Comparison of ENCODE assay signal across 23 cellular contexts in the genomic region with DNA sequence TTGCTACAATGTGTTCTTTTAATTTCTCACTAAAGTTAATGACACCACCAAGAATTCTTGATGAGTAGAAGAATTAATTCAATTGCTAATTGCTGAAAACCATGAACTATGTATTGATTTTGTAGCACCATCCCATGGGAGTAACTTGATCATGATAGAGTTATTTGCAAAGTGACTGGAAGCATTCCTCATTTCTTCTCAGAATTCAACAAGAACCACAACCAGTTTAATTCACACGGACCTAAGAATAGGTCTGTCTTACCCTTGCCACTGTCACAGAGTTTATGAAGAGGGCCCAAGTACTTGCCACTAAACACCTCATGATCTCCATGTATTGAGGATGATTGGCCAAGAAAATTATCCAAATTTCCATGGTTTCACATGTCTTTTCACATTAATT.
A peak's percentile ranks its signal among the peaks of the same experiment; 100 is the strongest.
DNase-seq lines count a peak whose midpoint lies in the region; TF ChIP-seq lines count a peak whose summit lies in the region.
"Had no signal": no experiment of that assay in that cellular context is flagged by ENCODE, and none has a peak within 500 bp of the region (broad histone marks: within the 10 kb centered on the region; RNA-seq: fewer than 3 reads in every experiment).

No MANE protein-coding gene starts in this region.

- CTCF ChIA-PET in MCF 10A (lab: Yijun Ruan, JAX), result interaction anchor here (0.9 kb wide), 1 partner anchor 65 kb away, joined by 3 read pairs; no protein-coding TSS in a partner anchor

- no peak overlapping the region for H3K4me3 Mint-ChIP-seq in T-helper 1 cell treated with Interleukin-12 subunit alpha and Interleukin-12 subunit beta and Interleukin-4 antibody, amounts not matched to agents 30 μg/mL and 1 μg/mL, for 36 hours
- no peak overlapping the region for H3K4me3 Mint-ChIP-seq in MCF 10A (ENCODE audit: unreplicated experiment)
- no peak overlapping the region for H3K4me3 Mint-ChIP-seq in progenitor cell of endocrine pancreas (ENCODE audit: low read depth)
- H3K4me3 Mint-ChIP-seq: CD14-positive monocyte had no signal

- TF ChIP-seq CTCF in MCF 10A (IDR thresholded peaks at IDR 0.05; ENCODE audit: unreplicated experiment), result no peak
- TF ChIP-seq CTCF in breast epithelium (IDR thresholded peaks at IDR 0.05), result no peak
- TF ChIP-seq CTCF in progenitor cell of endocrine pancreas (IDR thresholded peaks at IDR 0.05; ENCODE audit: unreplicated experiment), result no peak
- TF ChIP-seq CTCF in WERI-Rb-1 (IDR thresholded peaks at IDR 0.05; ENCODE audit: low read depth, low read length), result no peak

- H3K27me3 ChIP-seq in breast epithelium (no peaks in the 10 kb centered on the region), WERI-Rb-1 (ENCODE audit: insufficient read depth, low read depth, severe bottlenecking) (no peaks in the 10 kb centered on the region)

- BruUV-seq in MCF 10A (replicated peaks; lab: Mats Ljungman, UMichigan), result no TSS peak

- no peaks in the 10 kb centered on the region for H3K27me3 Mint-ChIP-seq in T-helper 1 cell treated with Interleukin-12 subunit alpha and Interleukin-12 subunit beta and Interleukin-4 antibody, amounts not matched to agents 30 μg/mL and 1 μg/mL, for 36 hours (ENCODE audit: low read depth)
- H3K27me3 Mint-ChIP-seq in MCF 10A (ENCODE audit: insufficient read depth, unreplicated experiment) (no peaks in the 10 kb centered on the region), progenitor cell of endocrine pancreas (no peaks in the 10 kb centered on the region)
- H3K27me3 Mint-ChIP-seq: IgD-negative memory B cell had no signal

- peaks cover 43% of the 10 kb centered on the region for H3K4me1 Mint-ChIP-seq in T-helper 1 cell treated with Interleukin-12 subunit alpha and Interleukin-12 subunit beta and Interleukin-4 antibody, amounts not matched to agents 30 μg/mL and 1 μg/mL, for 36 hours (ENCODE audit: low read depth)
- H3K4me1 Mint-ChIP-seq in MCF 10A (ENCODE audit: insufficient read depth, unreplicated experiment) (peaks cover 5% of the 10 kb centered on the region), progenitor cell of endocrine pancreas (ENCODE audit: low read depth) (peaks cover 34% of the 10 kb centered on the region)

- H3K9me3 ChIP-seq in breast epithelium (no peaks in the 10 kb centered on the region), WERI-Rb-1 (ENCODE audit: severe bottlenecking) (no peaks in the 10 kb centered on the region)
- H3K9me3 ChIP-seq: HAP-1 had no signal

- no peak for TF ChIP-seq POLR2A in breast epithelium (IDR thresholded peaks at IDR 0.05)

- H3K4me3 ChIP-seq in breast epithelium (no peak overlapping the region), WERI-Rb-1 (ENCODE audit: low read depth, low read length) (no peak overlapping the region)
- H3K4me3 ChIP-seq: HAP-1, PC-9 had no signal

- POLR2A ChIA-PET in MCF 10A (lab: Yijun Ruan, JAX), result no interaction called here

- H3K36me3 ChIP-seq in breast epithelium, result no peaks in the 10 kb centered on the region
- peaks cover 3% of the 10 kb centered on the region; the same call in 1 of the 2 replicates for H3K36me3 ChIP-seq in WERI-Rb-1
- H3K36me3 ChIP-seq: HAP-1 had no signal

- peaks cover 7% of the 10 kb centered on the region for H3K36me3 Mint-ChIP-seq in T-helper 1 cell treated with Interleukin-12 subunit alpha and Interleukin-12 subunit beta and Interleukin-4 antibody, amounts not matched to agents 30 μg/mL and 1 μg/mL, for 36 hours (ENCODE audit: low read depth)
- H3K36me3 Mint-ChIP-seq in MCF 10A (ENCODE audit: insufficient read depth, unreplicated experiment) (peaks cover 12% of the 10 kb centered on the region), progenitor cell of endocrine pancreas (ENCODE audit: insufficient read depth) (peaks cover 23% of the 10 kb centered on the region)

- peak overlapping the region; percentile 81 for H3K27ac Mint-ChIP-seq in T-helper 1 cell treated with Interleukin-12 subunit alpha and Interleukin-12 subunit beta and Interleukin-4 antibody, amounts not matched to agents 30 μg/mL and 1 μg/mL, for 36 hours
- H3K27ac Mint-ChIP-seq in MCF 10A (ENCODE audit: low read depth, unreplicated experiment), result peak overlapping the region; percentile 35
- peak overlapping the region; percentile 49 for H3K27ac Mint-ChIP-seq in progenitor cell of endocrine pancreas

- DNase-seq in T-helper 1 cell (no peak), MCF 10A (ENCODE audit: unreplicated experiment) (no peak), breast epithelium (ENCODE audit: low spot score in 2 of 2) (no peak), fibroblast of gingiva (ENCODE audit: low read depth) (peak; percentile 8), progenitor cell of endocrine pancreas (ENCODE audit: low spot score, unreplicated experiment) (no peak), WERI-Rb-1 (no peak)
- no peak for DNase-seq in activated effector memory CD4-positive, alpha-beta T cell treated with Interleukin-2 at 50 U/mL for 16 hours
- DNase-seq: AML-193, Calu3, GF-D8, Karpas-422, MM.1S, NCI-H1092, NCI-H1436 treated with DMSO at 0.1 percent for 48 hours, NCI-H2029, NCI-H2171, NCI-H526, PC-9 had no signal

- no peaks in the 10 kb centered on the region for H3K9me3 Mint-ChIP-seq in T-helper 1 cell treated with Interleukin-12 subunit alpha and Interleukin-12 subunit beta and Interleukin-4 antibody, amounts not matched to agents 30 μg/mL and 1 μg/mL, for 36 hours
- H3K9me3 Mint-ChIP-seq in MCF 10A (ENCODE audit: unreplicated experiment) (no peaks in the 10 kb centered on the region), progenitor cell of endocrine pancreas (ENCODE audit: low read depth) (no peaks in the 10 kb centered on the region)
- H3K9me3 Mint-ChIP-seq: CD14-positive monocyte, IgD-negative memory B cell had no signal

- H3K4me1 ChIP-seq in breast epithelium, result no peaks in the 10 kb centered on the region

- H3K27ac ChIP-seq in breast epithelium (no peak overlapping the region), WERI-Rb-1 (no peak overlapping the region)
- H3K27ac ChIP-seq: 22Rv1, PC-9 had no signal

- intact Hi-C loops in MCF 10A (cut with micrococcal nuclease), result no loop called here
- intact Hi-C loops in breast epithelium (cut with DNase I; ENCODE audit: low total_unique reads), result no loop called here
